11 cellular contexts compared by ENCODE assay signal in the genomic region with DNA sequence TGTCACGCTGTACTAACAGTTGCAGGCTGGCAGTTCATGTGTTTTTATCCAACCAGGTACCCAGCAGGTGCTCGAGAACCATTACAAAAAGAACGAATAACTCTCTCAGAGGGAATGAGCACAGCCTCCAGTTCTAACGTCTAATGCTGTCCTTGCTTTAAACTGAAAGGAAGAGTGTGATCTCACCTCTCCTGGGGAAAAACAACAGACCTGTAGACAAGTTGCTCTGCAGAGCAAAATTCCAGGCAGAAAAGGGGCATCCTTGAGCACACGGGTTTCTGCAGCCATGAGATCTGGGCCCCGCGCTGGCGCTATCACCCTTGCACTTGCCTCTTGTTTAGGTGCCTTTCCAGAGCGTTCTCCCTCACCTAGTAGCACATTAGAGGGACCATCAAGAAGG.
DNase-seq lines count a peak whose midpoint lies in the region; ATAC-seq and TF ChIP-seq lines count a peak whose summit lies in the region.
"Had no signal": no experiment of that assay in that cellular context is flagged by ENCODE, and none has a peak within 500 bp of the region (broad histone marks: within the 10 kb centered on the region; RNA-seq: fewer than 3 reads in every experiment).

No MANE protein-coding gene starts in this region.

- WGBS in HUES64 = 20% methylated on average over 9 of the region's 9 CpGs
- WGBS in body of pancreas, 2 donors = 64 to 82% methylated on average over 9 of the region's 9 CpGs
- 49% methylated on average over 9 of the region's 9 CpGs for WGBS in smooth muscle cell (ENCODE audit: low lambda C conversion rate)

- no peak for TF ChIP-seq CTCF in body of pancreas (IDR thresholded peaks at IDR 0.05)
- TF ChIP-seq CTCF in smooth muscle cell (IDR thresholded peaks at IDR 0.05; ENCODE audit: borderline replicate concordance, insufficient read depth, poor library complexity, severe bottlenecking) = no peak
- TF ChIP-seq CTCF in right atrium auricular region (IDR thresholded peaks at IDR 0.05) = no peak

- H3K36me3 ChIP-seq in HUES64 (ENCODE audit: insufficient read depth, low read length) = no peaks in the 10 kb centered on the region
- H3K36me3 ChIP-seq in body of pancreas (replicated peaks in 1 of 2; ENCODE audit: insufficient read depth in 1 of 2, low read depth in 2 of 2) = no peaks in the 10 kb centered on the region
- H3K36me3 ChIP-seq in smooth muscle cell (ENCODE audit: low read depth) = no peaks in the 10 kb centered on the region
- H3K36me3 ChIP-seq in right atrium auricular region = no peaks in the 10 kb centered on the region

- H3K4me3 ChIP-seq in HUES64 (ENCODE audit: low read length) (peak overlapping the region; percentile 37), body of pancreas (no peak overlapping the region), smooth muscle cell (no peak overlapping the region), right atrium auricular region (no peak overlapping the region)

- no peak for TF ChIP-seq POLR2A in body of pancreas (IDR thresholded peaks at IDR 0.05)

- no peaks in the 10 kb centered on the region for H3K9me3 ChIP-seq in HUES64 (ENCODE audit: insufficient read depth, low read depth, low read length)
- H3K9me3 ChIP-seq in body of pancreas = no peaks in the 10 kb centered on the region
- no peaks in the 10 kb centered on the region for H3K9me3 ChIP-seq in smooth muscle cell (replicated peaks; ENCODE audit: low read depth)
- H3K9me3 ChIP-seq in right atrium auricular region = no peaks in the 10 kb centered on the region

- no peak overlapping the region for H2AFZ ChIP-seq in smooth muscle cell (ENCODE audit: low read depth)

- H3F3A ChIP-seq in smooth muscle cell (ENCODE audit: low read depth) = peaks cover 30% of the 10 kb centered on the region

- H3K9ac ChIP-seq in HUES64 (ENCODE audit: low read depth, low read length) = peak overlapping the region; percentile 62; the same call in 1 of the 2 replicates
- H3K9ac ChIP-seq in smooth muscle cell (ENCODE audit: low read depth) = peak overlapping the region; percentile 81

- H4K20me1 ChIP-seq in smooth muscle cell (ENCODE audit: low read depth) = no peaks in the 10 kb centered on the region

- ATAC-seq in body of pancreas = no peak
- no peak for ATAC-seq in Right ventricle myocardium inferior
- ATAC-seq: activated T-cell treated with anti-CD3 and anti-CD28 coated beads, Interleukin-2, amount 50 U/mL, for 72 hours had no signal

- intact Hi-C loops in body of pancreas (cut with DNase I) = no loop called here
- intact Hi-C loops in Right ventricle myocardium inferior (cut with DNase I) = no loop called here

- DNase-seq in body of pancreas (no peak), iris pigment epithelial cell (ENCODE audit: low read depth) (peak; percentile 58), smooth muscle cell (lab: John Stamatoyannopoulos, UW; ENCODE audit: unreplicated experiment) (no peak), right atrium auricular region (ENCODE audit: low spot score) (no peak), Right ventricle myocardium inferior (ENCODE audit: missing footprints) (no peak), germinal center (ENCODE audit: low spot score) (no peak)
- DNase-seq: activated T-cell treated with anti-CD3 and anti-CD28 coated beads, Interleukin-2, amount 50 U/mL, for 72 hours; midbrain; NCI-H2029; RPMI8226 had no signal

- peak overlapping the region; percentile 83 for H3K27ac ChIP-seq in HUES64 (ENCODE audit: low read depth, low read length)
- peak overlapping the region; percentile 45 to 84 (median 78) for H3K27ac ChIP-seq in body of pancreas
- H3K27ac ChIP-seq in smooth muscle cell (ENCODE audit: low read depth) = peak overlapping the region; percentile 97
- H3K27ac ChIP-seq in right atrium auricular region = peak overlapping the region in 1 of 2 donors; percentile 83

- H3K4me2 ChIP-seq in smooth muscle cell = peak overlapping the region; percentile 62

- no peaks in the 10 kb centered on the region for H3K79me2 ChIP-seq in smooth muscle cell (ENCODE audit: low read depth)

- H3K4me1 ChIP-seq in HUES64 (ENCODE audit: insufficient read depth, low read length) (peaks cover 33% of the 10 kb centered on the region), body of pancreas (peaks cover 20% of the 10 kb centered on the region), smooth muscle cell (ENCODE audit: low read depth) (peaks cover 24% of the 10 kb centered on the region), right atrium auricular region (peaks cover 0 to 33% of the 10 kb centered on the region in 2 donors)

- H3K27me3 ChIP-seq in HUES64 (ENCODE audit: insufficient read depth, low read length) = no peaks in the 10 kb centered on the region
- no peaks in the 10 kb centered on the region for H3K27me3 ChIP-seq in body of pancreas
- no peaks in the 10 kb centered on the region for H3K27me3 ChIP-seq in smooth muscle cell (ENCODE audit: low read depth)
- H3K27me3 ChIP-seq in right atrium auricular region = no peaks in the 10 kb centered on the region
